Comparison of ENCODE assay signal across 8 cellular contexts in the genomic region with DNA sequence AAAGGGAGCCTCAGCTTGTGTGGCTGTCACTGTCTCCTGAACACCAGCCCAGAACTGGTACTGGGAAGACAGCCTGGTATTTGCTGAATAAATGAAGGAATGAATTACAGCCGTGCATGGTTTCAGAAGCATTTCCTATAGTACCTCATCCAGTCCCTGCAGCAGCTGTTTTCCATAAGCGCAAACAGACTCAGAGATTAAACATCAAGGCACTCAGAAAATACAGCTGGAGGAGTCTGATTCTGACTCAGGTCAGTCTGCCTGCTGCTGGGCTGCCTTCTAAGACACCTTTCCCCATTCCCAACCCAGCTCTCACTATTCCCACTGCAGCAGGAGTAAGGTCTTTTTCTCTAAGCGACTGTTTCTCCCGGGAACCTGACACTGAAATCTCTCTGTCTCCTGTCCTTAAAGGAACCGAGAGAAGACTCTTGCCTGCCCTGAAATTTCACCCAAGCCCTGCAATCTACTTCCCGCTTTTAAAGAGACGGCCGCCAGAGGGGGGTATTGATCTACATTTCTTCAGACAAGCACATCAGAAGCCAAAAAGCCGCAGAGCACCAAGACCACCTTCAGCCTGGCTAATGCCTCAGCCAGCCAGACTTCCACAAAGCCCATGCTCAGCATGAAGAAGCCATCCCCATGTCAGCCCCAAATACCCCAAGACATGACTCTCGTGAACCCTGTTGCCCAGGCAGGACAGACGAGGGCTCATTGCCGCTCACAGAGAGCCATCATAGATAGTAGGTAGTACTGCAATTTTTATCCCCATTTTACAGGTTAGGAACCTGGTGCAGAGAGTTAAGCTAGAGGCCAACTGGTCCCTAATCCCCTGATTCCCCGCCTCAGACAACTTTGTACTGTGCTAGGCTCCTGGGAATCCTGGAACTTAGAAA. TPM values are rescaled to one million over a fixed set of nuclear protein-coding genes. Genes with fewer than 3 reads are reported as not detected.
DNase-seq lines count a peak whose midpoint lies in the region; ATAC-seq, FAIRE-seq and TF ChIP-seq lines count a peak whose summit lies in the region.

No MANE protein-coding gene starts in this region.

- no peaks in the 10 kb centered on the region for H3K9me2 ChIP-seq in Loucy (replicated peaks; ENCODE audit: low read depth, low read length)
- no peaks in the 10 kb centered on the region for H3K9me2 ChIP-seq in SK-N-SH

- TF ChIP-seq RAD21 in SK-N-SH (IDR thresholded peaks at IDR 0.05; ENCODE audit: low read length) = peak; percentile 93

- peak; percentile 5 for FAIRE-seq in urothelium cell line (lab: Jason Lieb, UNC)

- H3K4me3 ChIP-seq in Loucy (ENCODE audit: low read length, poor library complexity, severe bottlenecking) (no peak overlapping the region), SK-N-SH (ENCODE audit: low read depth in 2 of 2, low read length in 1 of 2) (no peak overlapping the region)

- H3K9me3 ChIP-seq in Loucy (ENCODE audit: insufficient read depth, low read depth, low read length) (no peaks in the 10 kb centered on the region), SK-N-SH (no peaks in the 10 kb centered on the region)

- no peak overlapping the region for H3K27ac Mint-ChIP-seq in activated naive CD4-positive, alpha-beta T cell treated with anti-CD3 and anti-CD28 coated beads, Interleukin-2, amount 50 U/mL, for 72 hours

- CTCF ChIA-PET in SK-N-SH (lab: Yijun Ruan, JAX) = interaction anchor here (0.6 to 9.7 kb wide), 50 partner anchors 10 to 512 kb away, joined by 3 to 201 read pairs (median 6); a partner anchor contains a TSS

- no peak for TF ChIP-seq EP300 in SK-N-SH (IDR thresholded peaks at IDR 0.05; ENCODE audit: borderline replicate concordance in 1 of 2, low read depth in 1 of 2, low read length in 1 of 2)

- peak; percentile 64 for TF ChIP-seq CTCF in Loucy (conservative IDR thresholded peaks at IDR 0.05; ENCODE audit: low read length)
- peak; percentile 83 for TF ChIP-seq CTCF in SK-N-SH (IDR thresholded peaks at IDR 0.05)

- H3K27me3 ChIP-seq in Loucy (ENCODE audit: insufficient read depth, low read length, poor library complexity, severe bottlenecking) = no peaks in the 10 kb centered on the region
- no peaks in the 10 kb centered on the region for H3K27me3 ChIP-seq in SK-N-SH (ENCODE audit: insufficient read depth)

- H3K4me2 ChIP-seq in Loucy (ENCODE audit: low read depth, low read length, poor library complexity, severe bottlenecking) = no peak overlapping the region
- peak overlapping the region; percentile 60; the same call in 1 of the 2 replicates for H3K4me2 ChIP-seq in SK-N-SH

- no peaks in the 10 kb centered on the region for H3K36me3 Mint-ChIP-seq in activated naive CD4-positive, alpha-beta T cell treated with anti-CD3 and anti-CD28 coated beads, Interleukin-2, amount 50 U/mL, for 72 hours

- peak; percentile 80 for DNase-seq in A172 (ENCODE audit: low spot score)
- DNase-seq in SK-N-SH = peak; percentile 78
- peak; percentile 59 to 70 for DNase-seq in activated naive CD4-positive, alpha-beta T cell treated with anti-CD3 and anti-CD28 coated beads, Interleukin-2, amount 50 U/mL, for 72 hours (ENCODE audit: low spot score in 2 of 2)
- DNase-seq in Right ventricle myocardium inferior (ENCODE audit: missing footprints) = no peak
- DNase-seq in posterior vena cava (ENCODE audit: low spot score) = peak; percentile 90
- peak; percentile 69 for DNase-seq in urothelium cell line (ENCODE audit: low spot score)

- H3K9me3 Mint-ChIP-seq in activated naive CD4-positive, alpha-beta T cell treated with anti-CD3 and anti-CD28 coated beads, Interleukin-2, amount 50 U/mL, for 72 hours = no peaks in the 10 kb centered on the region

- H3K9ac ChIP-seq in Loucy (ENCODE audit: low read depth, low read length, poor library complexity, severe bottlenecking) (no peak overlapping the region), SK-N-SH (no peak overlapping the region)

- H2AFZ ChIP-seq in Loucy (ENCODE audit: low read length) (peak overlapping the region; percentile 58; the same call in 1 of the 2 replicates), SK-N-SH (ENCODE audit: low read depth) (peak overlapping the region; percentile 56; the same call in 1 of the 2 replicates)

- WGBS in SK-N-SH (ENCODE audit: low lambda C conversion rate) = 23% methylated on average over 11 of the region's 13 CpGs

- H3K36me3 ChIP-seq in Loucy (ENCODE audit: insufficient read depth, low read length) = no peaks in the 10 kb centered on the region
- H3K36me3 ChIP-seq in SK-N-SH (replicated peaks in 1 of 2; ENCODE audit: control insufficient read depth in 1 of 2, insufficient read depth in 2 of 2, low read length in 1 of 2) = no peaks in the 10 kb centered on the region

- H3K79me2 ChIP-seq in Loucy (ENCODE audit: insufficient read depth, low read length) (no peaks in the 10 kb centered on the region), SK-N-SH (ENCODE audit: insufficient read depth) (no peaks in the 10 kb centered on the region)

- no peaks in the 10 kb centered on the region for H4K20me1 ChIP-seq in Loucy (ENCODE audit: insufficient read depth, low read length, poor library complexity, severe bottlenecking)
- H4K20me1 ChIP-seq in SK-N-SH (ENCODE audit: insufficient read depth) = no peaks in the 10 kb centered on the region

- POLR2A ChIA-PET in SK-N-SH (lab: Yijun Ruan, JAX) = no interaction called here

- H3K4me1 ChIP-seq in Loucy (ENCODE audit: insufficient read depth, low read length, poor library complexity, severe bottlenecking) = no peaks in the 10 kb centered on the region
- peaks cover 0 to 2% of the 10 kb centered on the region in 2 experiments; a peak in 1 of 4 replicates for H3K4me1 ChIP-seq in SK-N-SH (ENCODE audit: control insufficient read depth in 1 of 2, insufficient read depth in 2 of 2, low read depth in 1 of 2, low read length in 1 of 2)

- intact Hi-C loops in Right ventricle myocardium inferior (cut with DNase I) = loop anchor here (1.0 to 10.0 kb wide), 2 partner anchors 84 to 325 kb away; no protein-coding TSS in a partner anchor
- intact Hi-C loops in posterior vena cava (cut with DNase I) = loop anchor here in 1 of 2 donors (10.0 kb wide), 1 partner anchor 85 kb away; no protein-coding TSS in a partner anchor

- ATAC-seq in GM18502 (IDR thresholded peaks at IDR 0.05; ENCODE audit: poor library complexity, unreplicated experiment) (peak; percentile 61), Right ventricle myocardium inferior (peak; percentile 65)
- peak in 1 of 2 donors; percentile 59 for ATAC-seq in activated naive CD4-positive, alpha-beta T cell treated with anti-CD3 and anti-CD28 coated beads, Interleukin-2, amount 50 U/mL, for 72 hours

- H3F3A ChIP-seq in Loucy (ENCODE audit: low read depth) (no peaks in the 10 kb centered on the region), SK-N-SH (replicated peaks; ENCODE audit: insufficient read depth) (no peaks in the 10 kb centered on the region)

- H3K27ac ChIP-seq in SK-N-SH (ENCODE audit: low read depth in 2 of 2, low read length in 1 of 2) = no peak overlapping the region

TF ChIP-seq in SK-N-SH, 30 proteins besides CTCF, POLR2A, EP300 and RAD21 (continues in another document):
- TF ChIP-seq SMC3 (IDR thresholded peaks at IDR 0.05; ENCODE audit: low read depth, low read length) (peak; percentile 94), NRF1 (IDR thresholded peaks at IDR 0.05; ENCODE audit: low read depth, low read length) (0 out of 2 replicates have a peak, but pooled peaks have one; percentile 26), TCF12 (IDR thresholded peaks at IDR 0.05) (peak; percentile 17; the same call in 1 of the 2 replicates), NFIC (IDR thresholded peaks at IDR 0.05; ENCODE audit: borderline replicate concordance) (no peak), TAF1 (IDR thresholded peaks at IDR 0.05; ENCODE audit: borderline replicate concordance, low read depth, low read length) (no peak), CHD2 (IDR thresholded peaks at IDR 0.05; ENCODE audit: low read length, partially characterized antibody) (no peak), RXRA (IDR thresholded peaks at IDR 0.05; ENCODE audit: borderline replicate concordance, low read depth) (no peak), GABPA (IDR thresholded peaks at IDR 0.05; ENCODE audit: low read depth) (no peak), SIN3A (IDR thresholded peaks at IDR 0.05; ENCODE audit: borderline replicate concordance, low read depth, low read length) (no peak), FOSL2 (IDR thresholded peaks at IDR 0.05; ENCODE audit: borderline replicate concordance, low read depth) (no peak)
- TF ChIP-seq, protein P1, sequence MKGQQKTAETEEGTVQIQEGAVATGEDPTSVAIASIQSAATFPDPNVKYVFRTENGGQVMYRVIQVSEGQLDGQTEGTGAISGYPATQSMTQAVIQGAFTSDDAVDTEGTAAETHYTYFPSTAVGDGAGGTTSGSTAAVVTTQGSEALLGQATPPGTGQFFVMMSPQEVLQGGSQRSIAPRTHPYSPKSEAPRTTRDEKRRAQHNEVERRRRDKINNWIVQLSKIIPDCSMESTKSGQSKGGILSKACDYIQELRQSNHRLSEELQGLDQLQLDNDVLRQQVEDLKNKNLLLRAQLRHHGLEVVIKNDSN (IDR thresholded peaks at IDR 0.05; ENCODE audit: borderline replicate concordance, low read depth) = no peak
- TF ChIP-seq, protein P2, sequence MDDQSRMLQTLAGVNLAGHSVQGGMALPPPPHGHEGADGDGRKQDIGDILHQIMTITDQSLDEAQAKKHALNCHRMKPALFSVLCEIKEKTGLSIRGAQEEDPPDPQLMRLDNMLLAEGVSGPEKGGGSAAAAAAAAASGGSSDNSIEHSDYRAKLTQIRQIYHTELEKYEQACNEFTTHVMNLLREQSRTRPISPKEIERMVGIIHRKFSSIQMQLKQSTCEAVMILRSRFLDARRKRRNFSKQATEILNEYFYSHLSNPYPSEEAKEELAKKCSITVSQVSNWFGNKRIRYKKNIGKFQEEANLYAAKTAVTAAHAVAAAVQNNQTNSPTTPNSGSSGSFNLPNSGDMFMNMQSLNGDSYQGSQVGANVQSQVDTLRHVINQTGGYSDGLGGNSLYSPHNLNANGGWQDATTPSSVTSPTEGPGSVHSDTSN (IDR thresholded peaks at IDR 0.05) = no peak

RNA-seq across cellular contexts. Expression of a gene that starts 5.4 kb away (rescaled TPM):
- 0.10 TPM in 1 of 2 replicates, not detected in the other for total RNA-seq in A172 (2014; rRNA removed; shearing (Covaris generic))
- polyA plus RNA-seq in SK-N-SH (2012; rRNA removed) = not detected in 2 replicates
- not detected in 2 replicates for polyA plus RNA-seq in SK-N-SH (2012; cell fraction: cytosol; rRNA removed)
- not detected in 2 replicates for polyA plus RNA-seq in SK-N-SH (2012; cell fraction: nucleus; rRNA removed)
- total RNA-seq in activated naive CD4-positive, alpha-beta T cell treated with anti-CD3 and anti-CD28 coated beads, Interleukin-2, amount 50 U/mL, for 72 hours = not detected
- not detected for total RNA-seq in Right ventricle myocardium inferior
- total RNA-seq in posterior vena cava = not detected
